In the genomic region with DNA sequence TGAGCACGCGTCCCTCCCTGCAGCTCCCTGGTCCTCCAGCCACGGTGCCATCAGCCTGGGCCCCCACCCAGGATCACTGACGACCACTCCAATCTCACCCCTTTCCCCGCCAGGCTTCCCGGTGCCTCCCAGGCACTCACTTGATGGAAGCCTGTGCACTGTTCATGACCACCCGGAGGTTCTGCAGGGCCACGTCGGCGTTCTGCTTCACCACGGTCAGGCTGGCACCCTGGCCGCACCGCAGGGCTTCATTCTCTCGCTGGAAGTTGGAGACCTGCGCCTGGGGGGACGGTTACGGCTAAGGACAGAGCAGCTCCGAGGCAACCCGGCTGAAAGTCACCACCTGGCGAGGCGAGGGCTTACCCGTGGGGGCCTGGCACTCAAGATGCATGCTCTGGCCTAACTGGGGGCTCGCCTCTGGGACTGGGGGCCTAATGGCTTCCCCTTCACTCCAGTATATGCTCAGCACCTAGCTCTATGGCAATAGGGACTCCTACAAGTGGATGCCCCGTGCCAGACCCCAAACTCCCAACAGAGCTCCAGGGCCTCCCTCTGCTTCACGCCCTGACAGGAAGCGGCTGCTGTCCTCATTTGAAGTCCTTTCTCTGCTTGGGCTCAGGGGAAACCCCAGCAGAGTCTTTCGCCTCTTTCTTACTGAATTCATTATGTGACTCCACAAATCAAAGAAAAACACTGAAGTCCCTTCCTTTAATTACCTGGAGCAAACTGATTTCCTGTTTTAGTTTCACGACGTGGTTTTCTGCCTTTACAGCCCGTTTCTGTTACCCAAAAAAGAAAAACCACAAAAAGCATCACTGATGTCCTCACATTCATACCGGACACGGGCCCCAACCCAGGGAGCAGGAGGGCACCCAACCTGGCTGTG, we compare ENCODE assay signal across 9 cellular contexts. TPM values are rescaled to one million over a fixed set of nuclear protein-coding genes. Genes with fewer than 3 reads are reported as not detected.
DNase-seq lines count a peak whose midpoint lies in the region; ATAC-seq lines count a peak whose summit lies in the region.
"Had no signal": no experiment of that assay in that cellular context is flagged by ENCODE, and none has a peak within 500 bp of the region (broad histone marks: within the 10 kb centered on the region; RNA-seq: fewer than 3 reads in every experiment).

No MANE protein-coding gene starts in this region.

- H3K27ac Mint-ChIP-seq in T-helper 2 cell treated with Interferon-gamma antibody and Interleukin-4, amounts not matched to agents 5 μg/mL and 100 μg/mL, for 36 hours, result peak overlapping the region; percentile 87
- H3K27ac Mint-ChIP-seq in activated naive CD8-positive, alpha-beta T cell treated with anti-CD3 and anti-CD28 coated beads, Interleukin-2, amount 10 ng/mL, durations not matched to agents 7 days and 5 days, result peak overlapping the region; percentile 74

- peak overlapping the region; percentile 76 for H3K4me3 Mint-ChIP-seq in T-helper 2 cell treated with Interferon-gamma antibody and Interleukin-4, amounts not matched to agents 5 μg/mL and 100 μg/mL, for 36 hours
- H3K4me3 Mint-ChIP-seq in activated naive CD8-positive, alpha-beta T cell treated with anti-CD3 and anti-CD28 coated beads, Interleukin-2, amount 10 ng/mL, durations not matched to agents 7 days and 5 days, result peak overlapping the region; percentile 69

- peaks cover 54% of the 10 kb centered on the region for H3K36me3 Mint-ChIP-seq in T-helper 2 cell treated with Interferon-gamma antibody and Interleukin-4, amounts not matched to agents 5 μg/mL and 100 μg/mL, for 36 hours (ENCODE audit: low read depth)
- peaks cover 34% of the 10 kb centered on the region for H3K36me3 Mint-ChIP-seq in activated naive CD8-positive, alpha-beta T cell treated with anti-CD3 and anti-CD28 coated beads, Interleukin-2, amount 10 ng/mL, durations not matched to agents 7 days and 5 days

- no peaks in the 10 kb centered on the region for H3K9me3 Mint-ChIP-seq in T-helper 2 cell treated with Interferon-gamma antibody and Interleukin-4, amounts not matched to agents 5 μg/mL and 100 μg/mL, for 36 hours
- no peaks in the 10 kb centered on the region for H3K9me3 Mint-ChIP-seq in activated naive CD8-positive, alpha-beta T cell treated with anti-CD3 and anti-CD28 coated beads, Interleukin-2, amount 10 ng/mL, durations not matched to agents 7 days and 5 days

- peak; percentile 16 for ATAC-seq in activated naive CD8-positive, alpha-beta T cell treated with anti-CD3 and anti-CD28 coated beads, Interleukin-2, amount 10 ng/mL, durations not matched to agents 7 days and 5 days (ENCODE audit: low read depth)
- no peak for ATAC-seq in GM19035 (IDR thresholded peaks at IDR 0.05; ENCODE audit: unreplicated experiment)

- DNase-seq in GM19240 (ENCODE audit: insufficient read length, low spot score) (peak; percentile 33), HuH-7.5 (ENCODE audit: low spot score) (no peak), RPMI8226 (no peak)
- peak; percentile 50 for DNase-seq in T-helper 2 cell treated with Interferon-gamma antibody and Interleukin-4, amounts not matched to agents 5 μg/mL and 100 μg/mL, for 36 hours (ENCODE audit: low spot score)
- peak; percentile 57 for DNase-seq in activated naive CD8-positive, alpha-beta T cell treated with anti-CD3 and anti-CD28 coated beads, Interleukin-2, amount 10 ng/mL, durations not matched to agents 7 days and 5 days
- peak; percentile 40 to 45 for DNase-seq in stimulated activated CD4-positive, alpha-beta T cell treated with anti-CD3 and anti-CD28 coated beads, Interleukin-4, amount 100 ng/mL, for 4 hours
- DNase-seq: DMS153, GM23248 had no signal

- H3K27me3 Mint-ChIP-seq in T-helper 2 cell treated with Interferon-gamma antibody and Interleukin-4, amounts not matched to agents 5 μg/mL and 100 μg/mL, for 36 hours (ENCODE audit: low read depth), result no peaks in the 10 kb centered on the region
- H3K27me3 Mint-ChIP-seq in activated naive CD8-positive, alpha-beta T cell treated with anti-CD3 and anti-CD28 coated beads, Interleukin-2, amount 10 ng/mL, durations not matched to agents 7 days and 5 days, result no peaks in the 10 kb centered on the region

- peaks cover 37% of the 10 kb centered on the region for H3K4me1 Mint-ChIP-seq in T-helper 2 cell treated with Interferon-gamma antibody and Interleukin-4, amounts not matched to agents 5 μg/mL and 100 μg/mL, for 36 hours (ENCODE audit: low read depth)
- H3K4me1 Mint-ChIP-seq in activated naive CD8-positive, alpha-beta T cell treated with anti-CD3 and anti-CD28 coated beads, Interleukin-2, amount 10 ng/mL, durations not matched to agents 7 days and 5 days, result peaks cover 41% of the 10 kb centered on the region

- POLR2A ChIA-PET in activated naive CD8-positive, alpha-beta T cell treated with anti-CD3 and anti-CD28 coated beads, Interleukin-2, amount 10 ng/mL, durations not matched to agents 7 days and 5 days (lab: Charles Lee), result interaction anchor here (0.5 to 2.6 kb wide), 6 partner anchors 34 to 295 kb away, joined by 3 to 15 read pairs (median 4); a partner anchor contains a TSS

RNA-seq across cellular contexts. Expression of a gene that starts 4.2 kb away (rescaled TPM):
- total RNA-seq in activated naive CD8-positive, alpha-beta T cell treated with anti-CD3 and anti-CD28 coated beads, Interleukin-2, amount 10 ng/mL, durations not matched to agents 7 days and 5 days, result 1 to 10 TPM; 9.6 to 9.9 TPM

RNA-seq across cellular contexts. Expression of a gene that starts 6.3 kb away (rescaled TPM):
- total RNA-seq in activated naive CD8-positive, alpha-beta T cell treated with anti-CD3 and anti-CD28 coated beads, Interleukin-2, amount 10 ng/mL, durations not matched to agents 7 days and 5 days, result 10 to 100 TPM; 55.5 to 56.2 TPM

RNA-seq across cellular contexts. Expression of a gene that starts 6.3 kb away (rescaled TPM):
- total RNA-seq in activated naive CD8-positive, alpha-beta T cell treated with anti-CD3 and anti-CD28 coated beads, Interleukin-2, amount 10 ng/mL, durations not matched to agents 7 days and 5 days, result 10 to 100 TPM; 60.6 to 65.6 TPM

RNA-seq across cellular contexts. Expression of a gene that starts 30.7 kb away (rescaled TPM):
- total RNA-seq in activated naive CD8-positive, alpha-beta T cell treated with anti-CD3 and anti-CD28 coated beads, Interleukin-2, amount 10 ng/mL, durations not matched to agents 7 days and 5 days, result under 1 TPM; 0.45 to 0.61 TPM

RNA-seq across cellular contexts. Expression of a gene that starts 35.5 kb away (rescaled TPM):
- 10 to 100 TPM; 22.8 to 23.0 TPM for total RNA-seq in activated naive CD8-positive, alpha-beta T cell treated with anti-CD3 and anti-CD28 coated beads, Interleukin-2, amount 10 ng/mL, durations not matched to agents 7 days and 5 days

Comparison
In these comparisons a context has a peak if more than half of its experiments do, and no peak if none do; other contexts are left out.
1. DNase-seq: peak in GM19240 (single experiment), T-helper 2 cell treated with Interferon-gamma antibody and Interleukin-4, amounts not matched to agents 5 μg/mL and 100 μg/mL, for 36 hours (single experiment), activated naive CD8-positive, alpha-beta T cell treated with anti-CD3 and anti-CD28 coated beads, Interleukin-2, amount 10 ng/mL, durations not matched to agents 7 days and 5 days (single experiment) and stimulated activated CD4-positive, alpha-beta T cell treated with anti-CD3 and anti-CD28 coated beads, Interleukin-4, amount 100 ng/mL, for 4 hours (2 of 2); none in HuH-7.5 (single experiment) and RPMI8226 (single experiment).